In the genomic region with DNA sequence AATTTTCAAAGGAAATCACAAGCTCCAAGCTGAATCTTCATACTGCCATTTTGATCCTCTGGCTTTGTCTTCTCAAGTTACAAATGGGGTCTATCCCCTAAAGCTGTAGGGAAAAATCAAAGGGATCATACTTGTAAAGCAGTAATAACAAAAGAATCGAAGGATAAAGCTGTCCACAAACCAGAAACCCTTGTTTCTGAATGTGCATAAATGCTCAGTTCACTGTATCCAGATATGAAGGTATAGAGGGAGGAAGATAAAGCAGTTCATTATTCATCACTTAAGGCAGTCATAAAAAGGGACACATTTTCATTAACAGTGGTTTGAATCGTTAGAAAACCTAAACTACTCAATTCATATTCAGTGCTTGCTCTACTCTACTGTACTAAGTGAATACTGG, we compare ENCODE assay signal across 36 cellular contexts.
"Had no signal": no experiment of that assay in that cellular context is flagged by ENCODE, and none has a peak within 500 bp of the region (broad histone marks: within the 10 kb centered on the region; RNA-seq: fewer than 3 reads in every experiment).

No MANE protein-coding gene starts in this region.

- DNase-seq: Karpas-422, Kasumi-1, KG1, MG63, MM.1S, MV-4-11, NCI-H1048, NCI-H1092, NCI-H1092 treated with DMSO at 0.1 percent for 48 hours, NCI-H1105, NCI-H1105 treated with DMSO at 0.1 percent for 48 hours, NCI-H1417, NCI-H1417 treated with DMSO at 0.1 percent for 48 hours, NCI-H1436, NCI-H1436 treated with DMSO at 0.1 percent for 48 hours, NCI-H146, NCI-H1694, NCI-H1694 treated with DMSO at 0.1 percent for 48 hours, NCI-H187, NCI-H187 treated with DMSO at 0.1 percent for 48 hours, NCI-H1930, NCI-H2029, NCI-H2029 treated with DMSO at 0.1 percent for 48 hours, NCI-H2081, NCI-H2081 treated with DMSO at 0.1 percent for 48 hours, NCI-H2107, NCI-H2171, NCI-H2171 treated with DMSO at 0.1 percent for 48 hours, NCI-H2227 treated with DMSO at 0.1 percent for 48 hours, NCI-H226, NCI-H345, NCI-H446, NCI-H446 treated with DMSO at 0.1 percent for 48 hours, NCI-H510A, NCI-H510A treated with DMSO at 0.1 percent for 48 hours, NCI-H524 had no signal
